ENCODE assay signal across 9 cellular contexts in genomic region chr3:101851072-101851471, GRCh38. TPM values are rescaled to one million over a fixed set of nuclear protein-coding genes. Genes with fewer than 3 reads are reported as not detected.
DNase-seq lines count a peak whose midpoint lies in the region; ATAC-seq, FAIRE-seq and TF ChIP-seq lines count a peak whose summit lies in the region.
"Had no signal": no experiment of that assay in that cellular context is flagged by ENCODE, and none has a peak within 500 bp of the region (broad histone marks: within the 10 kb centered on the region; RNA-seq: fewer than 3 reads in every experiment).

No MANE protein-coding gene starts in this region.

- BruUV-seq in GM12878 (replicated peaks; lab: Mats Ljungman, UMichigan): no TSS peak

- H3K4me3 Mint-ChIP-seq in activated naive CD4-positive, alpha-beta T cell treated with anti-CD3 and anti-CD28 coated beads, Interleukin-2, amount 50 U/mL, for 24 hours: peak overlapping the region; percentile 98
- H3K4me3 Mint-ChIP-seq in type B pancreatic cell: peak overlapping the region; percentile 95

- SMC1A ChIA-PET in GM12878 (lab: Charles Lee; ENCODE audit: uncharacterized antibody, unreplicated experiment): interaction anchor here (0.7 to 10.9 kb wide), 31 partner anchors 10 to 374 kb away, joined by 3 to 72 read pairs (median 8); no protein-coding TSS in a partner anchor

- H3K4me2 ChIP-seq in GM12878 (ENCODE audit: control insufficient read depth, insufficient read depth): peak overlapping the region; percentile 68

- H3K27ac ChIP-seq in GM12878 (ENCODE audit: control insufficient read depth, insufficient read depth) (peak overlapping the region; percentile 93), lower lobe of right lung (peak overlapping the region; percentile 100)

- TF ChIP-seq RAD21 in GM12878 (IDR thresholded peaks at IDR 0.05; ENCODE audit: insufficient read depth, low read depth, low read length): no peak

- POLR2A ChIA-PET in GM12878 (lab: Charles Lee): interaction anchor here (0.9 to 2.3 kb wide), 8 partner anchors 9 to 187 kb away, joined by 3 to 21 read pairs (median 8); no protein-coding TSS in a partner anchor

- H4K20me1 ChIP-seq in GM12878 (ENCODE audit: control insufficient read depth, insufficient read depth): no peaks in the 10 kb centered on the region

- DNase-seq in activated naive CD4-positive, alpha-beta T cell treated with Interleukin-2 at 50 U/mL for 16 hours: no peak
- DNase-seq in GM12878 (ENCODE audit: low read depth, low spot score) (no peak), lower lobe of right lung (no peak), type B pancreatic cell (ENCODE audit: extremely low spot score, unreplicated experiment) (no peak), NCI-H128 (lab: John Stamatoyannopoulos, UW; ENCODE audit: unreplicated experiment) (no peak), G401 (ENCODE audit: low spot score) (no peak), germinal center (ENCODE audit: low spot score) (no peak)
- DNase-seq: NCI-H1092 treated with DMSO at 0.1 percent for 48 hours had no signal

- CTCF ChIA-PET in GM12878 (lab: Yijun Ruan, JAX): interaction anchor here (0.6 to 3.3 kb wide), 11 partner anchors 24 to 378 kb away, joined by 3 to 22 read pairs (median 8); no protein-coding TSS in a partner anchor

- H3K27ac Mint-ChIP-seq in activated naive CD4-positive, alpha-beta T cell treated with anti-CD3 and anti-CD28 coated beads, Interleukin-2, amount 50 U/mL, for 24 hours: peak overlapping the region; percentile 100
- H3K27ac Mint-ChIP-seq in type B pancreatic cell: peak overlapping the region; percentile 96

- H3K9me3 ChIP-seq in GM12878 (replicated peaks; ENCODE audit: control insufficient read depth, insufficient read depth, low read length) (no peaks in the 10 kb centered on the region; the same call in 2 of the 3 replicates), lower lobe of right lung (no peaks in the 10 kb centered on the region)

- ATAC-seq in GM12878 (no peak), lower lobe of right lung (no peak)

- no peaks in the 10 kb centered on the region for H3K9me3 Mint-ChIP-seq in activated naive CD4-positive, alpha-beta T cell treated with anti-CD3 and anti-CD28 coated beads, Interleukin-2, amount 50 U/mL, for 24 hours
- no peaks in the 10 kb centered on the region for H3K9me3 Mint-ChIP-seq in type B pancreatic cell

- no peak for TF ChIP-seq CTCF in GM12878 (IDR thresholded peaks at IDR 0.05 in 2 of 3, conservative IDR thresholded peaks at IDR 0.05 in 1 of 3; ENCODE audit: control insufficient read depth in 2 of 3, extremely low read depth in 1 of 3, insufficient read depth in 1 of 3, low read depth in 3 of 3, low read length in 3 of 3)
- TF ChIP-seq CTCF in lower lobe of right lung (IDR thresholded peaks at IDR 0.05): no peak
- no peak for TF ChIP-seq CTCF in type B pancreatic cell (conservative IDR thresholded peaks at IDR 0.05)

- no peak for TF ChIP-seq EP300 in GM12878 (IDR thresholded peaks at IDR 0.05; ENCODE audit: borderline replicate concordance in 1 of 2, control insufficient read depth in 1 of 2, low read depth in 2 of 2, low read length in 2 of 2)

- 0% methylated on average over 2 of the region's 2 CpGs for WGBS in GM12878 (ENCODE audit: insufficient coverage, insufficient replicate concordance, low lambda C conversion rate, missing lambda C conversion rate)

- H3K4me3 ChIP-seq in GM12878 (peak overlapping the region; percentile 75), lower lobe of right lung (peak overlapping the region; percentile 89)

- no peaks in the 10 kb centered on the region for H3K27me3 Mint-ChIP-seq in activated naive CD4-positive, alpha-beta T cell treated with anti-CD3 and anti-CD28 coated beads, Interleukin-2, amount 50 U/mL, for 24 hours
- H3K27me3 Mint-ChIP-seq in type B pancreatic cell: no peaks in the 10 kb centered on the region

- H3K27me3 ChIP-seq in GM12878 (replicated peaks in 1 of 2; ENCODE audit: control insufficient read depth in 2 of 2, insufficient read depth in 2 of 2, low read length in 1 of 2): no peaks in the 10 kb centered on the region
- H3K27me3 ChIP-seq in lower lobe of right lung (ENCODE audit: low read depth): no peaks in the 10 kb centered on the region

- peak overlapping the region; percentile 79 for H3K9ac ChIP-seq in GM12878 (ENCODE audit: control insufficient read depth, insufficient read depth, low read length)

- FAIRE-seq in GM12878 (lab: Jason Lieb, UNC): peak; percentile 7

- H3K36me3 ChIP-seq in GM12878 (ENCODE audit: control insufficient read depth in 2 of 2, insufficient read depth in 2 of 2, low read length in 1 of 2): peaks cover 15 to 37% of the 10 kb centered on the region in 2 experiments
- peaks cover 46% of the 10 kb centered on the region for H3K36me3 ChIP-seq in lower lobe of right lung

- H3K4me1 Mint-ChIP-seq in activated naive CD4-positive, alpha-beta T cell treated with anti-CD3 and anti-CD28 coated beads, Interleukin-2, amount 50 U/mL, for 24 hours: peaks cover 65% of the 10 kb centered on the region
- peaks cover 29% of the 10 kb centered on the region for H3K4me1 Mint-ChIP-seq in type B pancreatic cell (ENCODE audit: unreplicated experiment)

- RAD21 ChIA-PET in GM12878 (lab: Charles Lee; ENCODE audit: unreplicated experiment): interaction anchor here (0.8 to 5.1 kb wide), 27 partner anchors 9 to 384 kb away, joined by 3 to 44 read pairs (median 5); no protein-coding TSS in a partner anchor

- intact Hi-C loops in GM12878 (cut with micrococcal nuclease; ENCODE audit: unreplicated experiment) (loop anchor here (2.0 to 5.0 kb wide), 5 partner anchors 38 to 206 kb away; no protein-coding TSS in a partner anchor), lower lobe of right lung (cut with DNase I) (no loop called here)

- no peak overlapping the region for H2AFZ ChIP-seq in GM12878 (ENCODE audit: control insufficient read depth, low read depth, low read length)

- H3K4me1 ChIP-seq in GM12878 (ENCODE audit: control insufficient read depth, insufficient read depth, low read length) (peaks cover 19% of the 10 kb centered on the region), lower lobe of right lung (peaks cover 66% of the 10 kb centered on the region)

- TF ChIP-seq POLR2A in GM12878 (IDR thresholded peaks at IDR 0.05; ENCODE audit: low read depth, low read length): no peak

- peaks cover 83% of the 10 kb centered on the region for H3K79me2 ChIP-seq in GM12878 (ENCODE audit: control insufficient read depth, insufficient read depth, low read length)

- H3K36me3 Mint-ChIP-seq in activated naive CD4-positive, alpha-beta T cell treated with anti-CD3 and anti-CD28 coated beads, Interleukin-2, amount 50 U/mL, for 24 hours: peaks cover 48% of the 10 kb centered on the region
- H3K36me3 Mint-ChIP-seq in type B pancreatic cell: peaks cover 51% of the 10 kb centered on the region

- in situ Hi-C loops in GM12878 (cut with MboI) (no loop called here), G401 (cut with HindIII; ENCODE audit: low sequenced_read_pairs) (no loop called here)

TF ChIP-seq in GM12878, 131 proteins besides CTCF, POLR2A, EP300 and RAD21 (continues in another document):
- TF ChIP-seq ZNF217 (IDR thresholded peaks at IDR 0.05) (no peak), CREM (IDR thresholded peaks at IDR 0.05; ENCODE audit: low read depth) (no peak)

RNA-seq across cellular contexts. Expression of gene NFKBIZ, which starts 1.8 kb away (rescaled TPM):
- total RNA-seq in GM12878 (2013; cell fraction: nucleolus; rRNA removed): 396 and 457 TPM in 2 replicates
- 19.0 and 23.6 TPM in 2 replicates for total RNA-seq in GM12878 (2014; rRNA removed)
- 20.1 and 24.3 TPM in 2 replicates for total RNA-seq in GM12878 (2014; rRNA removed; fragmentation: Illumina TruSeq; extraction: Trizol)
- total RNA-seq in GM12878 (2021): 27.0 and 27.3 TPM in 2 replicates
- 15.6 TPM for polyA plus RNA-seq in GM12878 (2011; ENCODE audit: low read depth)
- 50.8 and 53.8 TPM in 2 replicates for polyA plus RNA-seq in GM12878 (2011; rRNA removed)
- 22.1 and 28.4 TPM in 2 replicates for polyA plus RNA-seq in GM12878 (2011; cell fraction: cytosol; rRNA removed)
- 95.4 and 129 TPM in 2 replicates for polyA plus RNA-seq in GM12878 (2011; cell fraction: nucleus; rRNA removed)
- polyA plus RNA-seq in GM12878 (2012): 19.3 and 20.9 TPM in 2 replicates
- 16.5 and 21.7 TPM in 2 replicates for polyA plus RNA-seq in GM12878 (2014; fragmentation: Illumina TruSeq; extraction: Trizol)
- polyA plus RNA-seq in GM12878 (2014; fragmentation: Nextera tagmentation; extraction: Ambion mirVana): 1 to 10 TPM; 6.3 to 8.9 TPM
- polyA plus RNA-seq in GM12878 (2014; rRNA removed): 18.2 TPM in 2 replicates
- polyA plus RNA-seq in GM12878 (2016; fragmentation: Nextera tagmentation; extraction: Ambion mirVana): 1 to 10 TPM; 7.7 to 8.5 TPM
- polyA minus RNA-seq in GM12878 (2011; rRNA and poly(A)+ RNA removed): 114 and 135 TPM in 2 replicates
- 25.4 and 32.1 TPM in 2 replicates for polyA minus RNA-seq in GM12878 (2011; cell fraction: cytosol; rRNA and poly(A)+ RNA removed)
- polyA minus RNA-seq in GM12878 (2011; cell fraction: nucleus; rRNA and poly(A)+ RNA removed): 165 and 223 TPM in 2 replicates
- total RNA-seq in lower lobe of right lung: 76.2 TPM
- 54.1 and 87.6 TPM in 2 replicates for total RNA-seq in type B pancreatic cell (ENCODE audit: low replicate concordance)
- 4.7 and 15.7 TPM in 2 replicates for total RNA-seq in G401 (2014; rRNA removed; shearing (Covaris generic))
